In the genomic region with DNA sequence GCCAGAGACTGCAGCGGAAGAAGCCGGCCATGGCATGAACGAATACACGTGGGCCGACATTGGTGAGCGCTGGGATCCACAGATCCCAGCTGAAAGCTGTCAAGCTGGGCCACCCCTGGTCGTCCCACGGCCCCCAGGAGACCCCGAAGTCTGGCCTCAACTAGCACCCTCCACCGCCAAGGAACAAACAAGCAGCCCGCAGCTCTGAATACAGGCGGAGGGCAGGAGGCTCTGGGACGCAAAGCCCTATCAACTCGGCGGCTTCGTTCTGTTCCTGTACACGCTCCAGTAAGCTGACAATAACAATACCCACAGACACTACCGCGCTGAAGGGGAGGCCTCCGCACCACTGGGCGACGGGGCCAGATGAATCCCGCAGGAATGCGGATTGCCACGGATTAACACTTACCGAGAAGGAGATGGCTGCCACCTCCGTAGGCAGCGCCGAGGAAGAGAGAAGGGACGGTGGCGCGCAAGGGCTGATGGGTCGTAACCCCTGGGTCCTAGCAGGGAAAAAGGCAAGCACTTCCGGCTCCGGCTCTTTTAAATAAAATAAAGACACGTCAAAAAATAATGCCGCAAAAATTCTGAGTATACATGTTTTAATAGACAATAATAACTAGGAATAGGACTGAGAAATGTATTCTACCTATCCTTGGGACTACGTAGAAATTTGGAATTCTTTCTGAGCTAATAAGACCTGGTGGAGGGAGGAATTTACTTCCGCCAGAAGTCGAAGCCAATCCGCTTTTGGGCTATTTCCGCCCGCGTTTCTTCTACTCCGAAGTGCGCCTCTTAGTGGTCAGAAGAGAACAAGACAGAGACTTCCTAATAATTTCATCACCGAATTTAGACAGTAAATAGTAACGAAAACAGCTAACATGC, we compare ENCODE assay signal across 8 cellular contexts. TPM values are rescaled to one million over a fixed set of nuclear protein-coding genes. Genes with fewer than 3 reads are reported as not detected.
DNase-seq lines count a peak whose midpoint lies in the region; ATAC-seq and TF ChIP-seq lines count a peak whose summit lies in the region.

Gene RPL32 (minus strand): TSS at position 481 of the 885 bp plus-strand sequence. CDS start 1,328 bp downstream, outside the sequence.

- H3K27me3 ChIP-seq in ascending aorta = no peaks in the 10 kb centered on the region
- H3K27me3 ChIP-seq in rectal smooth muscle tissue (ENCODE audit: control insufficient read depth, insufficient read depth, low read length) = no peaks in the 10 kb centered on the region
- H3K27me3 ChIP-seq in aorta (ENCODE audit: control insufficient read depth in 1 of 2, insufficient read depth in 2 of 2, low read length in 1 of 2) = no peaks in the 10 kb centered on the region

- H3K27ac ChIP-seq in ascending aorta = peak within 1 kb of the TSS; percentile 91 to 95
- H3K27ac ChIP-seq in rectal smooth muscle tissue (ENCODE audit: low read depth, low read length) = peak within 1 kb of the TSS; percentile 93
- H3K27ac ChIP-seq in aorta (ENCODE audit: low read depth in 1 of 2, low read length in 2 of 2) = peak within 1 kb of the TSS in 1 of 2 donors; percentile 90

- peak; percentile 79 to 82 for DNase-seq in NCI-H1930 (lab: John Stamatoyannopoulos, UW)
- peak; percentile 82 for DNase-seq in T-helper 2 cell treated with Interferon-gamma antibody and Interleukin-4, amounts not matched to agents 5 μg/mL and 100 μg/mL, for 36 hours (ENCODE audit: low spot score)
- DNase-seq in ascending aorta (ENCODE audit: low spot score in 2 of 2) = peak; percentile 31 to 92
- peak; percentile 90 for DNase-seq in hepatic stellate cell (ENCODE audit: low spot score)
- peak; percentile 92 to 93 for DNase-seq in aorta

- intact Hi-C loops in ascending aorta (cut with DNase I) = loop anchor here (1.0 to 5.0 kb wide), 4 partner anchors 27 to 359 kb away; partner anchors contain the start of genes CAND2 and TSEN2
- intact Hi-C loops in aorta (cut with DNase I) = loop anchor here in 1 of 2 donors (5.0 kb wide), 1 partner anchor 134 kb away; no protein-coding TSS in a partner anchor

- no peaks in the 10 kb centered on the region for H3K27me3 Mint-ChIP-seq in T-helper 2 cell treated with Interferon-gamma antibody and Interleukin-4, amounts not matched to agents 5 μg/mL and 100 μg/mL, for 36 hours (ENCODE audit: low read depth)

- H3K36me3 Mint-ChIP-seq in T-helper 2 cell treated with Interferon-gamma antibody and Interleukin-4, amounts not matched to agents 5 μg/mL and 100 μg/mL, for 36 hours (ENCODE audit: low read depth) = peaks cover 47% of the 10 kb centered on the region

- H3K27ac Mint-ChIP-seq in T-helper 2 cell treated with Interferon-gamma antibody and Interleukin-4, amounts not matched to agents 5 μg/mL and 100 μg/mL, for 36 hours = peak within 1 kb of the TSS; percentile 99

- H3K9ac ChIP-seq in rectal smooth muscle tissue (ENCODE audit: low read length) = peak within 1 kb of the TSS; percentile 69

- H3K9me3 Mint-ChIP-seq in T-helper 2 cell treated with Interferon-gamma antibody and Interleukin-4, amounts not matched to agents 5 μg/mL and 100 μg/mL, for 36 hours = no peaks in the 10 kb centered on the region

- peak within 1 kb of the TSS; percentile 98 for H3K4me3 Mint-ChIP-seq in T-helper 2 cell treated with Interferon-gamma antibody and Interleukin-4, amounts not matched to agents 5 μg/mL and 100 μg/mL, for 36 hours

- peaks cover 0 to 19% of the 10 kb centered on the region in 2 donors for H3K4me1 ChIP-seq in ascending aorta
- peaks cover 12% of the 10 kb centered on the region for H3K4me1 ChIP-seq in rectal smooth muscle tissue (ENCODE audit: control insufficient read depth, insufficient read depth, low read length)
- H3K4me1 ChIP-seq in aorta (ENCODE audit: control insufficient read depth in 1 of 2, insufficient read depth in 2 of 2, low read length in 2 of 2) = no peaks in the 10 kb centered on the region

- 0% methylated on average over 47 to 48 of the region's 48 CpGs for WGBS in aorta, 2 donors

- peaks cover 32% of the 10 kb centered on the region for H3K4me1 Mint-ChIP-seq in T-helper 2 cell treated with Interferon-gamma antibody and Interleukin-4, amounts not matched to agents 5 μg/mL and 100 μg/mL, for 36 hours (ENCODE audit: low read depth)

- peak; percentile 74 to 82 (median 78) for TF ChIP-seq CTCF in ascending aorta (IDR thresholded peaks at IDR 0.05)

- ATAC-seq in GM18502 (IDR thresholded peaks at IDR 0.05; ENCODE audit: poor library complexity, unreplicated experiment) (peak; percentile 87), HG02973 (IDR thresholded peaks at IDR 0.05; ENCODE audit: unreplicated experiment) (peak; percentile 79), aorta (ENCODE audit: low FRiP score) (peak; percentile 97)

- H3K4me3 ChIP-seq in ascending aorta = peak within 1 kb of the TSS; percentile 71 to 84
- H3K4me3 ChIP-seq in rectal smooth muscle tissue (ENCODE audit: low read length) = peak within 1 kb of the TSS; percentile 78
- H3K4me3 ChIP-seq in aorta (ENCODE audit: low read length in 2 of 2) = peak within 1 kb of the TSS; percentile 87 to 91

- H3K9me3 ChIP-seq in ascending aorta (no peaks in the 10 kb centered on the region), aorta (ENCODE audit: control insufficient read depth, low read length) (no peaks in the 10 kb centered on the region)

- H3K36me3 ChIP-seq in ascending aorta = peaks cover 6 to 29% of the 10 kb centered on the region in 2 donors
- H3K36me3 ChIP-seq in rectal smooth muscle tissue (ENCODE audit: control insufficient read depth, insufficient read depth, low read length) = peaks cover 16% of the 10 kb centered on the region
- peaks cover 0 to 7% of the 10 kb centered on the region in 2 donors for H3K36me3 ChIP-seq in aorta (ENCODE audit: control insufficient read depth in 1 of 2, insufficient read depth in 2 of 2, low read length in 1 of 2)

RNA-seq across cellular contexts. Expression of gene RPL32, which starts in this region (rescaled TPM):
- 1,821 TPM for total RNA-seq in ascending aorta
- total RNA-seq in aorta = 1,000 to 10,000 TPM; 1,255 to 1,309 TPM
- 1,000 to 10,000 TPM; 2,819 to 3,270 TPM for polyA plus RNA-seq in aorta
